In the genomic region with DNA sequence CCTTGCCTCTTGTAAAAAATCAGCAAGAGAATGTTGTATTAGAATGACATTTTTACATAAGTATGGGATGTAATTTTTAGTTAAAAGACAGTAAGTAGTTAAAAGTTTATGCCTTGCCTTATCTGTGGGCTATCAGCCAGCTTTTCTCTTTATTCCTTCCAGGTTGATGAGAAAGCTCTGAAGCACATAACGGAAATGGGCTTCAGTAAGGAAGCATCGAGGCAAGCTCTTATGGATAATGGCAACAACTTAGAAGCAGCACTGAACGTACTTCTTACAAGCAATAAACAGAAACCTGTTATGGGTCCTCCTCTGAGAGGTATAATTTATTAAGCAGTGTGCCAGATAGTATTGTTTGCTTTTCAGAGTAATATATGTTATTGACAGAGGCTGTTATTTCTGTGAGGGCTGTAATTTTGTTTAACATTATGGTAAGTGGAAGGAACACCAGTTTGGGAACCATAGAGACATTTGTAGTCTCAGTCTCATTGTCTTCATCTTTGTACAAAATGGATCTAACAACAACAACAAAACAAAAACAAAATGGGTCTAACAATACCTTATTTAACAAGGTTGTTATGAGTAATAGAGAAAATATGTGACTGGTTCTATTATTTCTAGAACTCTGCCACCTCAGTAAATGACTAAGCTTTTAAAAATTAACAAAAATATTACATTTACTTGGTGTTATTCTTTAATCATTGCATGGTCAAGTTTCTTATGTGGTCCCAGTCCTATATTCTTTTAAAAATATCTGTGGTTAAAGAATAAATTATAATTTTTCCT, we compare ENCODE assay signal across 27 cellular contexts.
DNase-seq lines count a peak whose midpoint lies in the region; ATAC-seq, FAIRE-seq and TF ChIP-seq lines count a peak whose summit lies in the region.
"Had no signal": no experiment of that assay in that cellular context is flagged by ENCODE, and none has a peak within 500 bp of the region (broad histone marks: within the 10 kb centered on the region; RNA-seq: fewer than 3 reads in every experiment).

No MANE protein-coding gene starts in this region.

- CTCF ChIA-PET in IMR-90 (lab: Yijun Ruan, JAX): interaction anchor here (0.6 kb wide), 1 partner anchor 134 kb away, joined by 3 read pairs; no protein-coding TSS in a partner anchor

- no peak overlapping the region for H3K9ac ChIP-seq in IMR-90 (ENCODE audit: low read depth, low read length)
- H3K9ac ChIP-seq in astrocyte (ENCODE audit: low read length): no peak overlapping the region
- H3K9ac ChIP-seq: SK-N-SH had no signal

- no peak overlapping the region for H2BK20ac ChIP-seq in IMR-90 (ENCODE audit: low read depth, low read length)

- H3K4me3 ChIP-seq in IMR-90 (ENCODE audit: insufficient read depth, low read depth, low read length) (no peak overlapping the region), astrocyte (ENCODE audit: insufficient read depth, low read depth, low read length) (no peak overlapping the region)
- H3K4me3 ChIP-seq: hepatocyte, right lobe of liver, thyroid gland had no signal

- no TSS peak for BruUV-seq in IMR-90 (replicated peaks; lab: Mats Ljungman, UMichigan)

- H2AK5ac ChIP-seq in IMR-90 (ENCODE audit: low read depth, low read length): no peak overlapping the region

- no peaks in the 10 kb centered on the region for H3K4me1 ChIP-seq in IMR-90 (ENCODE audit: control insufficient read depth, insufficient read depth, low read length)
- peaks cover 6% of the 10 kb centered on the region for H3K4me1 ChIP-seq in astrocyte (ENCODE audit: insufficient read depth, low read length)
- H3K4me1 ChIP-seq: right lobe of liver, thyroid gland had no signal

- H3K56ac ChIP-seq in IMR-90 (ENCODE audit: extremely low read depth, insufficient read depth, low read length): no peak overlapping the region

- ATAC-seq in IMR-90 (ENCODE audit: low read depth) (no peak), GM21723 (IDR thresholded peaks at IDR 0.05; ENCODE audit: unreplicated experiment) (no peak)
- ATAC-seq: activated CD8-positive, alpha-beta T cell treated with anti-CD3 and anti-CD28 coated beads for 36 hours; naive thymus-derived CD4-positive, alpha-beta T cell; right lobe of liver had no signal

- POLR2A ChIA-PET in IMR-90 (lab: Charles Lee; ENCODE audit: unreplicated experiment): no interaction called here

- no peaks in the 10 kb centered on the region for H3K27me3 Mint-ChIP-seq in astrocyte (ENCODE audit: low read depth, unreplicated experiment)
- H3K27me3 Mint-ChIP-seq: activated B cell treated with CpG ODN at 0.5 μM for 24 hours; activated CD8-positive, alpha-beta T cell treated with anti-CD3 and anti-CD28 coated beads for 36 hours; CD8-positive, alpha-beta memory T cell; memory B cell; naive thymus-derived CD4-positive, alpha-beta T cell had no signal

- H2BK5ac ChIP-seq in IMR-90 (ENCODE audit: low read depth, low read length, poor library complexity, severe bottlenecking): no peak overlapping the region

- no peak for TF ChIP-seq CTCF in IMR-90 (conservative IDR thresholded peaks at IDR 0.05; ENCODE audit: low read depth, low read length)
- no peak for TF ChIP-seq CTCF in astrocyte (IDR thresholded peaks at IDR 0.05; ENCODE audit: insufficient read depth, low read depth, low read length)

- H3K9me1 ChIP-seq in IMR-90 (ENCODE audit: insufficient read depth, low read length): no peaks in the 10 kb centered on the region

- H4K20me1 ChIP-seq in IMR-90 (ENCODE audit: insufficient read depth, low read length): no peaks in the 10 kb centered on the region
- H4K20me1 ChIP-seq in astrocyte (ENCODE audit: insufficient read depth, low read length): no peaks in the 10 kb centered on the region

- no peak overlapping the region for H3K23ac ChIP-seq in IMR-90 (ENCODE audit: low read depth, low read length)

- no peak overlapping the region for H3K4me3 Mint-ChIP-seq in astrocyte (ENCODE audit: unreplicated experiment)
- H3K4me3 Mint-ChIP-seq: activated B cell treated with CpG ODN at 0.5 μM for 24 hours; activated CD8-positive, alpha-beta T cell treated with anti-CD3 and anti-CD28 coated beads for 36 hours; CD8-positive, alpha-beta memory T cell; memory B cell; naive thymus-derived CD4-positive, alpha-beta T cell; T-helper 2 cell treated with Interferon-gamma antibody and Interleukin-4, amounts not matched to agents 5 μg/mL and 100 μg/mL, for 36 hours had no signal

- dilution Hi-C loops in IMR-90 (cut with HindIII; ENCODE audit: low sequenced_read_pairs, unreplicated experiment): no loop called here

- no peak overlapping the region for H4K5ac ChIP-seq in IMR-90 (ENCODE audit: low read depth, low read length)

- no peak overlapping the region for H2BK15ac ChIP-seq in IMR-90 (ENCODE audit: low read depth, low read length)

- no peak overlapping the region for H2BK120ac ChIP-seq in IMR-90 (ENCODE audit: low read depth, low read length)

- H4K91ac ChIP-seq in IMR-90 (ENCODE audit: insufficient read depth, low read depth, low read length): no peak overlapping the region

- H3K27ac ChIP-seq in IMR-90 (ENCODE audit: insufficient read depth, low read length) (no peak overlapping the region), astrocyte (ENCODE audit: low read depth, low read length) (peak overlapping the region; percentile 28)
- H3K27ac ChIP-seq: hepatocyte, right lobe of liver, thyroid gland had no signal

- no peak overlapping the region for H4K8ac ChIP-seq in IMR-90 (ENCODE audit: low read depth in 2 of 2, low read length in 2 of 2)

- FAIRE-seq in astrocyte (lab: Jason Lieb, UNC) (no peak), islet of Langerhans (lab: Jason Lieb, UNC) (peak; percentile 96)
- FAIRE-seq: GM18507, keratinocyte had no signal

- in situ Hi-C loops in IMR-90 (cut with MboI; ENCODE audit: low sequenced_read_pairs): no loop called here

- no peak for TF ChIP-seq POLR2A in IMR-90 (IDR thresholded peaks at IDR 0.05; ENCODE audit: low read depth, low read length)

- WGBS in IMR-90 (ENCODE audit: extremely low coverage in 2 of 2, insufficient read length in 1 of 2), 2 experiments: no CpG with 5 or more reads among the region's 3 CpGs

- H3K18ac ChIP-seq in IMR-90 (ENCODE audit: low read depth, low read length): no peak overlapping the region

- no peak overlapping the region for H3K4ac ChIP-seq in IMR-90 (ENCODE audit: low read depth, low read length)

- no peaks in the 10 kb centered on the region for H3K36me3 ChIP-seq in IMR-90 (ENCODE audit: control insufficient read depth, insufficient read depth, low read length)
- peaks cover 3% of the 10 kb centered on the region for H3K36me3 ChIP-seq in astrocyte (ENCODE audit: insufficient read depth, low read length)
- H3K36me3 ChIP-seq: right lobe of liver had no signal

- intact Hi-C loops in IMR-90 (cut with micrococcal nuclease): no loop called here

- H3K79me2 ChIP-seq in astrocyte (ENCODE audit: insufficient read depth, low read length): no peaks in the 10 kb centered on the region
- H3K79me2 ChIP-seq: hepatocyte had no signal

- H3K9me3 ChIP-seq in IMR-90 (ENCODE audit: control insufficient read depth, insufficient read depth, low read length) (no peaks in the 10 kb centered on the region), astrocyte (ENCODE audit: insufficient read depth, low read depth, low read length) (peaks cover 3% of the 10 kb centered on the region)
- H3K9me3 ChIP-seq: right lobe of liver, SK-N-SH, thyroid gland had no signal

- no peaks in the 10 kb centered on the region for H3K79me1 ChIP-seq in IMR-90 (ENCODE audit: low read depth in 1 of 2, low read length in 2 of 2)

- H3K14ac ChIP-seq in IMR-90 (replicated peaks; ENCODE audit: low read depth, low read length): no peak overlapping the region

- H3K36me3 Mint-ChIP-seq in astrocyte (ENCODE audit: low read depth, unreplicated experiment): peaks cover 21% of the 10 kb centered on the region

- H2AK9ac ChIP-seq in IMR-90 (replicated peaks; ENCODE audit: low read depth, low read length, poor library complexity): no peak overlapping the region

- TF ChIP-seq RAD21 in IMR-90 (IDR thresholded peaks at IDR 0.05; ENCODE audit: low read length): no peak

- peaks cover 9% of the 10 kb centered on the region for H3K9me3 Mint-ChIP-seq in astrocyte (ENCODE audit: unreplicated experiment)
- H3K9me3 Mint-ChIP-seq: activated CD8-positive, alpha-beta T cell treated with anti-CD3 and anti-CD28 coated beads for 36 hours had no signal

- DNase-seq in EH (ENCODE audit: low read depth): peak; percentile 2
- DNase-seq in IMR-90: peak; percentile 1
- DNase-seq in astrocyte (ENCODE audit: low read depth): peak; percentile 29
- DNase-seq in NCI-H2029 (lab: John Stamatoyannopoulos, UW): no peak
- no peak for DNase-seq in SIG-M5 treated with dmso at 0.1 percent for 504 hours (lab: John Stamatoyannopoulos, UW; ENCODE audit: unreplicated experiment)
- no peak for DNase-seq in stimulated activated CD4-positive, alpha-beta T cell treated with anti-CD3 and anti-CD28 coated beads, Interleukin-2, amount 100 ng/mL, for 48 hours
- DNase-seq: activated B cell treated with CpG ODN at 0.5 μM for 24 hours; activated CD8-positive, alpha-beta T cell treated with anti-CD3 and anti-CD28 coated beads for 36 hours; activated naive CD4-positive, alpha-beta T cell; activated T-cell treated with anti-CD3 and anti-CD28 coated beads, Interleukin-2, amount 50 U/mL, for 1 hour; anterior cingulate cortex; CD8-positive, alpha-beta memory T cell; naive thymus-derived CD4-positive, alpha-beta T cell; NCI-H1930; NCI-H526 treated with DMSO at 0.1 percent for 48 hours; OCI-M1; right lobe of liver; SK-N-SH; stimulated activated naive CD4-positive, alpha-beta T cell; thyroid gland had no signal

- H3K4me2 ChIP-seq in IMR-90 (ENCODE audit: low read depth, low read length) (no peak overlapping the region), astrocyte (ENCODE audit: low read length) (no peak overlapping the region)
- H3K4me2 ChIP-seq: hepatocyte, SK-N-SH had no signal

- peak overlapping the region; percentile 44 for H3K27ac Mint-ChIP-seq in astrocyte (ENCODE audit: unreplicated experiment)
- H3K27ac Mint-ChIP-seq: activated B cell treated with CpG ODN at 0.5 μM for 24 hours; activated CD8-positive, alpha-beta T cell treated with anti-CD3 and anti-CD28 coated beads for 36 hours; CD8-positive, alpha-beta memory T cell; memory B cell; naive thymus-derived CD4-positive, alpha-beta T cell; T-helper 2 cell treated with Interferon-gamma antibody and Interleukin-4, amounts not matched to agents 5 μg/mL and 100 μg/mL, for 36 hours had no signal

- no peak overlapping the region for H2AFZ ChIP-seq in IMR-90 (replicated peaks; ENCODE audit: low read length, poor library complexity)
- no peak overlapping the region for H2AFZ ChIP-seq in astrocyte (ENCODE audit: low read depth, low read length)
- H2AFZ ChIP-seq: hepatocyte had no signal

- peaks cover 4% of the 10 kb centered on the region for H3K4me1 Mint-ChIP-seq in astrocyte (ENCODE audit: low read depth, unreplicated experiment)
- H3K4me1 Mint-ChIP-seq: activated B cell treated with CpG ODN at 0.5 μM for 24 hours; CD8-positive, alpha-beta memory T cell; memory B cell had no signal

- no peaks in the 10 kb centered on the region for H3K27me3 ChIP-seq in IMR-90 (ENCODE audit: control insufficient read depth, insufficient read depth, low read length)
- no peaks in the 10 kb centered on the region for H3K27me3 ChIP-seq in astrocyte (ENCODE audit: insufficient read depth, low read length)
- H3K27me3 ChIP-seq: hepatocyte, right lobe of liver, thyroid gland had no signal

TF ChIP-seq in IMR-90, 13 proteins besides CTCF, POLR2A, EP300 and RAD21 (continues in another document):
- TF ChIP-seq CEBPB (IDR thresholded peaks at IDR 0.05; ENCODE audit: low read depth, low read length): no peak
- TF ChIP-seq MAZ (IDR thresholded peaks at IDR 0.05; ENCODE audit: borderline replicate concordance, low read depth, low read length): no peak

Comparison
In these comparisons a context has a peak if more than half of its experiments do, and no peak if none do; other contexts are left out.
1. DNase-seq: peak in EH (single experiment), IMR-90 (single experiment) and astrocyte (single experiment); none in NCI-H2029 (single experiment), SIG-M5 treated with dmso at 0.1 percent for 504 hours (single experiment) and stimulated activated CD4-positive, alpha-beta T cell treated with anti-CD3 and anti-CD28 coated beads, Interleukin-2, amount 100 ng/mL, for 48 hours (0 of 2).